Comparison of ENCODE assay signal across 8 cellular contexts in genomic region chr5:59387127-59387526, GRCh38.
"Had no signal": no experiment of that assay in that cellular context is flagged by ENCODE, and none has a peak within 500 bp of the region (broad histone marks: within the 10 kb centered on the region; RNA-seq: fewer than 3 reads in every experiment).

No MANE protein-coding gene starts in this region.

- ATAC-seq: HepG2, K562 had no signal

- H3K27me3 Mint-ChIP-seq: IgD-negative memory B cell had no signal

- H3K27ac Mint-ChIP-seq: IgD-negative memory B cell had no signal

- H3K4me3 Mint-ChIP-seq: IgD-negative memory B cell had no signal

- H3K4me3 ChIP-seq: K562 had no signal

- H3K27ac ChIP-seq: HL-60 had no signal

- FAIRE-seq: HepG2, HTR-8/SVneo, K562 had no signal

- DNase-seq: IMR-90, KBM-7, KG1 had no signal

- H3K9me3 Mint-ChIP-seq: IgD-negative memory B cell had no signal
